In the genomic region with DNA sequence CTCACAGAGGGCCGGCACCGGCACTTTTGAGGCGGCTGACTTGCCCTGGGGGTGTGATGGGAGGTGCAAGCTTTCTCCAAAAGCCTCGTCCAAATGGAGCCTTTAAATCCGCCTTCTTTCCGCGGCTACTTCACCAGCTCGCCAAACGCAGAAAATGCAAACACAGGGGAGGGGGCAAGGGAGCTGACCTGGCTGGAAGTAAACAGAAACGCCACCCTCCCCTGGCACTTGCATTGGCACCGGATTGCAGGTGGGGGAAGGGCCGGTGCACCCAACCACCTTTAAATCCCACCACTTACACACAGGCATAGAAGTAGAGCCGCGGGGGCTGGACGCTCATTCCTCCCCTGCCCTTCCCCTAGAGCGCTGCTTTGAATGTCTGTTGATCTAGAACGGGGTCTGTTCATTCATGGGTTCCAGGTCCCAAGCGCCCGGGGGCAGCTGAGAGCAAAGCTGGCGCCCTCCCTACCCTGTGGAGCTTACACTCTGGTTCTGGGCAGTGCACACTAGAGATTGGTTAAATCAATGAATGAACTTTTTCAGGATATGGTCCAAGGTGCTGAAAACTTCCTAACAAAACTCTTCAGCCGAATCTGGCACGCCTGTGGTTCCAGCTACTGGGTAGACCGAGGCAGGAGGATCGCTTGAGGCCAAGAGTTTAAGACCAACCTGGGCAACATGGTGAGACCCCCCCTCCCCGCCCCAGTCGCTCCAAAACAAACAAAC, we compare ENCODE assay signal across 2 cellular contexts.
TF ChIP-seq lines count a peak whose summit lies in the region.

No MANE protein-coding gene starts in this region.

TF ChIP-seq in Ishikawa, 13 proteins besides CTCF, POLR2A, EP300 and RAD21:
- peak; percentile 77 for TF ChIP-seq REST (IDR thresholded peaks at IDR 0.05; ENCODE audit: low read depth)
TF ChIP-seq in Ishikawa: peak in this region for 1; not testable (repeated sequence) for 12.

TF ChIP-seq in endothelial cell of umbilical vein, 7 proteins besides CTCF, POLR2A, EP300 and RAD21:
- peak; percentile 34 for TF ChIP-seq EZH2 (IDR thresholded peaks at IDR 0.05; ENCODE audit: borderline replicate concordance, low read depth, low read length, severe bottlenecking)
